22 cellular contexts compared by ENCODE assay signal in genomic region chr14:63766616-63767015, GRCh38. TPM values are rescaled to one million over a fixed set of nuclear protein-coding genes. Genes with fewer than 3 reads are reported as not detected.
A peak's percentile ranks its signal among the peaks of the same experiment; 100 is the strongest.
DNase-seq lines count a peak whose midpoint lies in the region; ATAC-seq and TF ChIP-seq lines count a peak whose summit lies in the region.
"Had no signal": no experiment of that assay in that cellular context is flagged by ENCODE, and none has a peak within 500 bp of the region (broad histone marks: within the 10 kb centered on the region; RNA-seq: fewer than 3 reads in every experiment).

No MANE protein-coding gene starts in this region.

- no peak overlapping the region for H3K9ac ChIP-seq in Karpas-422 (ENCODE audit: low read length)
- H3K9ac ChIP-seq in neural progenitor cell, result no peak overlapping the region

- H2AFZ ChIP-seq in Karpas-422 (ENCODE audit: low read length), result 0 out of 2 replicates have a peak overlapping the region, but pooled peaks have one; percentile 36
- no peak overlapping the region for H2AFZ ChIP-seq in neural progenitor cell (replicated peaks)

- H3K9me3 ChIP-seq in Karpas-422 (ENCODE audit: low read length), result no peaks in the 10 kb centered on the region
- no peaks in the 10 kb centered on the region for H3K9me3 ChIP-seq in neural progenitor cell (ENCODE audit: low read depth)
- H3K9me3 ChIP-seq in lower lobe of right lung, result no peaks in the 10 kb centered on the region
- no peaks in the 10 kb centered on the region for H3K9me3 ChIP-seq in right cardiac atrium (ENCODE audit: control insufficient read depth, low read length)

- H3K9me2 ChIP-seq in Karpas-422 (replicated peaks; ENCODE audit: insufficient read depth, low read length), result no peaks in the 10 kb centered on the region

- H3K27ac ChIP-seq in Karpas-422 (ENCODE audit: low read length) (no peak overlapping the region), neural progenitor cell (no peak overlapping the region), lower lobe of right lung (no peak overlapping the region), right cardiac atrium (ENCODE audit: low read length) (no peak overlapping the region)

- TF ChIP-seq CTCF in neural progenitor cell (IDR thresholded peaks at IDR 0.05) (no peak), lower lobe of right lung (IDR thresholded peaks at IDR 0.05) (no peak)

- H4K20me1 ChIP-seq in Karpas-422 (ENCODE audit: insufficient read depth, low read depth, low read length) (no peaks in the 10 kb centered on the region), neural progenitor cell (ENCODE audit: low read depth) (no peaks in the 10 kb centered on the region)

- H3K27ac Mint-ChIP-seq in neural progenitor cell, result no peak overlapping the region
- H3K27ac Mint-ChIP-seq: CD8-positive, alpha-beta T cell had no signal

- H3K79me2 ChIP-seq in Karpas-422 (ENCODE audit: low read length) (no peaks in the 10 kb centered on the region), neural progenitor cell (ENCODE audit: low read depth) (no peaks in the 10 kb centered on the region)

- H3K27me3 Mint-ChIP-seq in neural progenitor cell (ENCODE audit: insufficient read depth, low read depth), result no peaks in the 10 kb centered on the region

- peaks cover 5% of the 10 kb centered on the region for H3K4me1 Mint-ChIP-seq in neural progenitor cell

- intact Hi-C loops in lower lobe of right lung (cut with DNase I), result no loop called here
- intact Hi-C loops in right cardiac atrium (cut with DNase I), result no loop called here

- H3K4me2 ChIP-seq in Karpas-422 (ENCODE audit: low read depth, low read length, poor library complexity, severe bottlenecking) (no peak overlapping the region), neural progenitor cell (no peak overlapping the region)

- 59% methylated on average over 3 of the region's 3 CpGs for WGBS in right cardiac atrium

- peaks cover 10% of the 10 kb centered on the region for H3F3A ChIP-seq in neural progenitor cell (ENCODE audit: low read depth)

- no peaks in the 10 kb centered on the region for H3K36me3 Mint-ChIP-seq in neural progenitor cell
- H3K36me3 Mint-ChIP-seq: CD8-positive, alpha-beta T cell had no signal

- H3K4me1 ChIP-seq in Karpas-422 (ENCODE audit: low read length) (no peaks in the 10 kb centered on the region), neural progenitor cell (peaks cover 12% of the 10 kb centered on the region), lower lobe of right lung (no peaks in the 10 kb centered on the region), right cardiac atrium (ENCODE audit: control insufficient read depth, insufficient read depth, low read length) (no peaks in the 10 kb centered on the region)

- H3K27me3 ChIP-seq in Karpas-422 (ENCODE audit: low read length) (no peaks in the 10 kb centered on the region), neural progenitor cell (no peaks in the 10 kb centered on the region), lower lobe of right lung (ENCODE audit: low read depth) (no peaks in the 10 kb centered on the region), right cardiac atrium (ENCODE audit: control insufficient read depth, insufficient read depth) (no peaks in the 10 kb centered on the region)

- H3K36me3 ChIP-seq in Karpas-422 (ENCODE audit: insufficient read depth, low read length) (no peaks in the 10 kb centered on the region), neural progenitor cell (no peaks in the 10 kb centered on the region), lower lobe of right lung (no peaks in the 10 kb centered on the region)

- no peaks in the 10 kb centered on the region for H3K9me3 Mint-ChIP-seq in neural progenitor cell
- H3K9me3 Mint-ChIP-seq: CD8-positive, alpha-beta T cell had no signal

- H3K4me3 ChIP-seq in Karpas-422 (ENCODE audit: low read length) (no peak overlapping the region), neural progenitor cell (no peak overlapping the region), lower lobe of right lung (no peak overlapping the region), right cardiac atrium (ENCODE audit: low read length) (no peak overlapping the region)

- H3K4me3 Mint-ChIP-seq in neural progenitor cell, result no peak overlapping the region
- H3K4me3 Mint-ChIP-seq: CD8-positive, alpha-beta T cell had no signal

- no peak for ATAC-seq in lower lobe of right lung
- no peak for ATAC-seq in right cardiac atrium
- no peak for ATAC-seq in GM19324 (IDR thresholded peaks at IDR 0.05; ENCODE audit: low FRiP score, unreplicated experiment)
- ATAC-seq: CD8-positive, alpha-beta T cell; HCT116 had no signal

- DNase-seq in NCI-H146 (lab: John Stamatoyannopoulos, UW) (peak; percentile 12), NCI-H146 treated with DMSO at 0.1 percent for 48 hours (lab: John Stamatoyannopoulos, UW; ENCODE audit: unreplicated experiment) (no peak), Karpas-422 (no peak), NCI-H69 (lab: John Stamatoyannopoulos, UW) (peak; percentile 33), neural progenitor cell (ENCODE audit: low spot score) (peak; percentile 68), lower lobe of right lung (no peak), right cardiac atrium (no peak)
- DNase-seq: 8988T; AML-193; C1 segment of cervical spinal cord; CD8-positive, alpha-beta T cell; DMS153; GOT3; KBM-7; NCI-H1105; NCI-H2171; NCI-H446; NCI-H526; OCI-M1; Right ventricle myocardium superior had no signal

RNA-seq across cellular contexts. Expression of gene SGPP1, which starts 38.8 kb away (rescaled TPM):
- total RNA-seq in Karpas-422 (2014; rRNA removed; shearing (Covaris generic); ENCODE audit: low replicate concordance), result 86.2 and 185 TPM in 2 replicates
- total RNA-seq in neural progenitor cell (ENCODE audit: low replicate concordance), result 7.4 and 9.2 TPM in 2 replicates
- 20.8 TPM for total RNA-seq in lower lobe of right lung
- total RNA-seq in right cardiac atrium, result 1 to 10 TPM; 7.5 to 9.1 (median 7.9) TPM
- polyA plus RNA-seq in right cardiac atrium, result 5.4 TPM

Comparison
In these comparisons a context has a peak if more than half of its experiments do, and no peak if none do; other contexts are left out.
1. DNase-seq: peak in NCI-H146 (single experiment), NCI-H69 (single experiment) and neural progenitor cell (single experiment); none in NCI-H146 treated with DMSO at 0.1 percent for 48 hours (single experiment), Karpas-422 (single experiment), lower lobe of right lung (single experiment) and right cardiac atrium (0 of 3).